2 cellular contexts compared by ENCODE assay signal in genomic region chr20:48928832-48929725, GRCh38.
TF ChIP-seq lines count a peak whose summit lies in the region.

No MANE protein-coding gene starts in this region.

TF ChIP-seq in SK-N-SH, 30 proteins besides CTCF, POLR2A, EP300 and RAD21 (continued from another document):
- TF ChIP-seq REST (IDR thresholded peaks at IDR 0.05; ENCODE audit: low read depth, low read length) (no peak), CHD2 (IDR thresholded peaks at IDR 0.05; ENCODE audit: low read length, partially characterized antibody) (no peak), FOXJ3 (CRISPR knock-in tag; IDR thresholded peaks at IDR 0.05) (no peak), NRF1 (IDR thresholded peaks at IDR 0.05; ENCODE audit: low read depth, low read length) (no peak), RCOR1 (IDR thresholded peaks at IDR 0.05; ENCODE audit: low read length) (no peak), NFIC (IDR thresholded peaks at IDR 0.05; ENCODE audit: borderline replicate concordance) (no peak), FOSL2 (IDR thresholded peaks at IDR 0.05; ENCODE audit: borderline replicate concordance, low read depth) (no peak), MAX (IDR thresholded peaks at IDR 0.05; ENCODE audit: low read depth) (no peak), SMC3 (IDR thresholded peaks at IDR 0.05; ENCODE audit: low read depth, low read length) (no peak)
- TF ChIP-seq, protein P1, sequence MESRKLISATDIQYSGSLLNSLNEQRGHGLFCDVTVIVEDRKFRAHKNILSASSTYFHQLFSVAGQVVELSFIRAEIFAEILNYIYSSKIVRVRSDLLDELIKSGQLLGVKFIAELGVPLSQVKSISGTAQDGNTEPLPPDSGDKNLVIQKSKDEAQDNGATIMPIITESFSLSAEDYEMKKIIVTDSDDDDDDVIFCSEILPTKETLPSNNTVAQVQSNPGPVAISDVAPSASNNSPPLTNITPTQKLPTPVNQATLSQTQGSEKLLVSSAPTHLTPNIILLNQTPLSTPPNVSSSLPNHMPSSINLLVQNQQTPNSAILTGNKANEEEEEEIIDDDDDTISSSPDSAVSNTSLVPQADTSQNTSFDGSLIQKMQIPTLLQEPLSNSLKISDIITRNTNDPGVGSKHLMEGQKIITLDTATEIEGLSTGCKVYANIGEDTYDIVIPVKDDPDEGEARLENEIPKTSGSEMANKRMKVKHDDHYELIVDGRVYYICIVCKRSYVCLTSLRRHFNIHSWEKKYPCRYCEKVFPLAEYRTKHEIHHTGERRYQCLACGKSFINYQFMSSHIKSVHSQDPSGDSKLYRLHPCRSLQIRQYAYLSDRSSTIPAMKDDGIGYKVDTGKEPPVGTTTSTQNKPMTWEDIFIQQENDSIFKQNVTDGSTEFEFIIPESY (IDR thresholded peaks at IDR 0.05; ENCODE audit: borderline replicate concordance, low read depth) = no peak
- TF ChIP-seq, protein P2, sequence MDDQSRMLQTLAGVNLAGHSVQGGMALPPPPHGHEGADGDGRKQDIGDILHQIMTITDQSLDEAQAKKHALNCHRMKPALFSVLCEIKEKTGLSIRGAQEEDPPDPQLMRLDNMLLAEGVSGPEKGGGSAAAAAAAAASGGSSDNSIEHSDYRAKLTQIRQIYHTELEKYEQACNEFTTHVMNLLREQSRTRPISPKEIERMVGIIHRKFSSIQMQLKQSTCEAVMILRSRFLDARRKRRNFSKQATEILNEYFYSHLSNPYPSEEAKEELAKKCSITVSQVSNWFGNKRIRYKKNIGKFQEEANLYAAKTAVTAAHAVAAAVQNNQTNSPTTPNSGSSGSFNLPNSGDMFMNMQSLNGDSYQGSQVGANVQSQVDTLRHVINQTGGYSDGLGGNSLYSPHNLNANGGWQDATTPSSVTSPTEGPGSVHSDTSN (IDR thresholded peaks at IDR 0.05) = no peak
- TF ChIP-seq, protein P3, sequence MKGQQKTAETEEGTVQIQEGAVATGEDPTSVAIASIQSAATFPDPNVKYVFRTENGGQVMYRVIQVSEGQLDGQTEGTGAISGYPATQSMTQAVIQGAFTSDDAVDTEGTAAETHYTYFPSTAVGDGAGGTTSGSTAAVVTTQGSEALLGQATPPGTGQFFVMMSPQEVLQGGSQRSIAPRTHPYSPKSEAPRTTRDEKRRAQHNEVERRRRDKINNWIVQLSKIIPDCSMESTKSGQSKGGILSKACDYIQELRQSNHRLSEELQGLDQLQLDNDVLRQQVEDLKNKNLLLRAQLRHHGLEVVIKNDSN (IDR thresholded peaks at IDR 0.05; ENCODE audit: borderline replicate concordance, low read depth) = no peak

TF ChIP-seq in SK-N-SH treated with all-trans-retinoic acid at 6 μM for 48 hours, 23 proteins besides CTCF, POLR2A, EP300 and RAD21 (continued from another document):
- TF ChIP-seq POU6F1 (CRISPR knock-in tag; IDR thresholded peaks at IDR 0.05; ENCODE audit: borderline replicate concordance, low read depth) = no peak
- no peak for TF ChIP-seq ESRRG (CRISPR knock-in tag; IDR thresholded peaks at IDR 0.05)
- no peak for TF ChIP-seq ZNF8 (CRISPR knock-in tag; IDR thresholded peaks at IDR 0.05)
- no peak for TF ChIP-seq TOX (CRISPR knock-in tag; IDR thresholded peaks at IDR 0.05; ENCODE audit: borderline replicate concordance)
- no peak for TF ChIP-seq ZNF70 (CRISPR knock-in tag; IDR thresholded peaks at IDR 0.05)
- no peak for TF ChIP-seq PPARA (CRISPR knock-in tag; IDR thresholded peaks at IDR 0.05; ENCODE audit: borderline replicate concordance)
- TF ChIP-seq ZFP30 (CRISPR knock-in tag; IDR thresholded peaks at IDR 0.05) = no peak
- TF ChIP-seq, protein P4, sequence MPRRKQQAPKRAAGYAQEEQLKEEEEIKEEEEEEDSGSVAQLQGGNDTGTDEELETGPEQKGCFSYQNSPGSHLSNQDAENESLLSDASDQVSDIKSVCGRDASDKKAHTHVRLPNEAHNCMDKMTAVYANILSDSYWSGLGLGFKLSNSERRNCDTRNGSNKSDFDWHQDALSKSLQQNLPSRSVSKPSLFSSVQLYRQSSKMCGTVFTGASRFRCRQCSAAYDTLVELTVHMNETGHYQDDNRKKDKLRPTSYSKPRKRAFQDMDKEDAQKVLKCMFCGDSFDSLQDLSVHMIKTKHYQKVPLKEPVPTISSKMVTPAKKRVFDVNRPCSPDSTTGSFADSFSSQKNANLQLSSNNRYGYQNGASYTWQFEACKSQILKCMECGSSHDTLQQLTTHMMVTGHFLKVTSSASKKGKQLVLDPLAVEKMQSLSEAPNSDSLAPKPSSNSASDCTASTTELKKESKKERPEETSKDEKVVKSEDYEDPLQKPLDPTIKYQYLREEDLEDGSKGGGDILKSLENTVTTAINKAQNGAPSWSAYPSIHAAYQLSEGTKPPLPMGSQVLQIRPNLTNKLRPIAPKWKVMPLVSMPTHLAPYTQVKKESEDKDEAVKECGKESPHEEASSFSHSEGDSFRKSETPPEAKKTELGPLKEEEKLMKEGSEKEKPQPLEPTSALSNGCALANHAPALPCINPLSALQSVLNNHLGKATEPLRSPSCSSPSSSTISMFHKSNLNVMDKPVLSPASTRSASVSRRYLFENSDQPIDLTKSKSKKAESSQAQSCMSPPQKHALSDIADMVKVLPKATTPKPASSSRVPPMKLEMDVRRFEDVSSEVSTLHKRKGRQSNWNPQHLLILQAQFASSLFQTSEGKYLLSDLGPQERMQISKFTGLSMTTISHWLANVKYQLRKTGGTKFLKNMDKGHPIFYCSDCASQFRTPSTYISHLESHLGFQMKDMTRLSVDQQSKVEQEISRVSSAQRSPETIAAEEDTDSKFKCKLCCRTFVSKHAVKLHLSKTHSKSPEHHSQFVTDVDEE (CRISPR knock-in tag; IDR thresholded peaks at IDR 0.05) = no peak
